8 cellular contexts compared by ENCODE assay signal in genomic region chr14:35121026-35121886, GRCh38. TPM values are rescaled to one million over a fixed set of nuclear protein-coding genes. Genes with fewer than 3 reads are reported as not detected.
DNase-seq lines count a peak whose midpoint lies in the region; ATAC-seq and TF ChIP-seq lines count a peak whose summit lies in the region.

No MANE protein-coding gene starts in this region.

- intact Hi-C loops in activated CD8-positive, alpha-beta T cell treated with anti-CD3 and anti-CD28 coated beads for 36 hours (cut with micrococcal nuclease), result loop anchor here (5.0 kb wide), 2 partner anchors 171 to 296 kb away; partner anchors contain the start of gene PSMA6
- intact Hi-C loops in sigmoid colon (cut with DNase I), result loop anchor here (5.0 to 10.0 kb wide), 6 partner anchors 74 to 406 kb away; partner anchors contain the start of genes CFL2, FAM177A1, PSMA6 and SRP54

- CTCF ChIA-PET in activated CD8-positive, alpha-beta T cell treated with anti-CD3 and anti-CD28 coated beads for 36 hours (lab: Charles Lee), result interaction anchor here (0.9 to 1.2 kb wide), 4 partner anchors 15 to 295 kb away, joined by 3 to 4 read pairs (median 3); no protein-coding TSS in a partner anchor

- DNase-seq in DMS53 treated with DMSO at 0.1 percent for 48 hours (lab: John Stamatoyannopoulos, UW; ENCODE audit: unreplicated experiment) (peak; percentile 28), sigmoid colon (no peak), NCI-H2196 treated with DMSO at 0.1 percent for 48 hours (lab: John Stamatoyannopoulos, UW; ENCODE audit: unreplicated experiment) (no peak), DMS153 (lab: John Stamatoyannopoulos, UW) (no peak), occipital lobe (lab: John Stamatoyannopoulos, UW) (no peak)
- DNase-seq in activated CD8-positive, alpha-beta T cell treated with anti-CD3 and anti-CD28 coated beads for 36 hours, result peak; percentile 28

- H3K27ac ChIP-seq in gastroesophageal sphincter (peak overlapping the region; percentile 91 to 96 (median 92)), sigmoid colon (peak overlapping the region; percentile 90 to 98 (median 94))

- WGBS in gastroesophageal sphincter (ENCODE audit: low coverage in 1 of 2), 2 donors, result 14 to 26% methylated on average over 21 to 22 of the region's 34 CpGs
- 7 to 20% methylated on average over 34 of the region's 34 CpGs for WGBS in sigmoid colon, 2 donors

- H3K27me3 ChIP-seq in gastroesophageal sphincter (no peaks in the 10 kb centered on the region), sigmoid colon (no peaks in the 10 kb centered on the region)

- H3K4me1 ChIP-seq in gastroesophageal sphincter, result peaks cover 0 to 73% (median 8%) of the 10 kb centered on the region in 3 donors
- H3K4me1 ChIP-seq in sigmoid colon, result peaks cover 0 to 41% (median 27%) of the 10 kb centered on the region in 4 donors

- H3K27me3 Mint-ChIP-seq in activated CD8-positive, alpha-beta T cell treated with anti-CD3 and anti-CD28 coated beads for 36 hours, result no peaks in the 10 kb centered on the region

- H3K36me3 ChIP-seq in gastroesophageal sphincter (peaks cover 0 to 11% of the 10 kb centered on the region in 2 donors), sigmoid colon (peaks cover 0 to 12% (median 0%) of the 10 kb centered on the region in 4 donors)

- H3K9me3 ChIP-seq in gastroesophageal sphincter (no peaks in the 10 kb centered on the region), sigmoid colon (no peaks in the 10 kb centered on the region)

- peak overlapping the region; percentile 84 for H3K4me3 Mint-ChIP-seq in activated CD8-positive, alpha-beta T cell treated with anti-CD3 and anti-CD28 coated beads for 36 hours

- peaks cover 61% of the 10 kb centered on the region for H3K4me1 Mint-ChIP-seq in activated CD8-positive, alpha-beta T cell treated with anti-CD3 and anti-CD28 coated beads for 36 hours (ENCODE audit: low read depth)

- TF ChIP-seq POLR2A in gastroesophageal sphincter (IDR thresholded peaks at IDR 0.05), result no peak
- TF ChIP-seq POLR2A in sigmoid colon (IDR thresholded peaks at IDR 0.05), result no peak

- peaks cover 31% of the 10 kb centered on the region for H3K36me3 Mint-ChIP-seq in activated CD8-positive, alpha-beta T cell treated with anti-CD3 and anti-CD28 coated beads for 36 hours (ENCODE audit: low read depth)

- peak overlapping the region; percentile 99 for H3K27ac Mint-ChIP-seq in activated CD8-positive, alpha-beta T cell treated with anti-CD3 and anti-CD28 coated beads for 36 hours

- H3K4me3 ChIP-seq in gastroesophageal sphincter, result peak overlapping the region; percentile 63 to 73
- H3K4me3 ChIP-seq in sigmoid colon, result peak overlapping the region; percentile 68 to 70 (median 69)

- no peak for TF ChIP-seq CTCF in activated CD8-positive, alpha-beta T cell treated with anti-CD3 and anti-CD28 coated beads for 36 hours (IDR thresholded peaks at IDR 0.05)
- no peak for TF ChIP-seq CTCF in gastroesophageal sphincter (IDR thresholded peaks at IDR 0.05)
- TF ChIP-seq CTCF in sigmoid colon (IDR thresholded peaks at IDR 0.05), result no peak

- H3K9me3 Mint-ChIP-seq in activated CD8-positive, alpha-beta T cell treated with anti-CD3 and anti-CD28 coated beads for 36 hours, result no peaks in the 10 kb centered on the region

- ATAC-seq in HG03159 (IDR thresholded peaks at IDR 0.05; ENCODE audit: unreplicated experiment) (peak; percentile 4), gastroesophageal sphincter (no peak)
- ATAC-seq in activated CD8-positive, alpha-beta T cell treated with anti-CD3 and anti-CD28 coated beads for 36 hours, result no peak

- TF ChIP-seq EP300 in gastroesophageal sphincter (IDR thresholded peaks at IDR 0.05), result no peak
- TF ChIP-seq EP300 in sigmoid colon (IDR thresholded peaks at IDR 0.05), result no peak

- POLR2A ChIA-PET in activated CD8-positive, alpha-beta T cell treated with anti-CD3 and anti-CD28 coated beads for 36 hours (lab: Charles Lee), result interaction anchor here (1.0 to 7.2 kb wide), 9 partner anchors 8 to 311 kb away, joined by 3 to 56 read pairs (median 5); partner anchors contain the start of genes FAM177A1 and NFKBIA

RNA-seq across cellular contexts. Expression of gene PPP2R3C, which starts 0.5 kb away (rescaled TPM):
- total RNA-seq in activated CD8-positive, alpha-beta T cell treated with anti-CD3 and anti-CD28 coated beads for 36 hours, result 10 to 100 TPM; 38.2 to 40.7 TPM
- 10 to 100 TPM; 29.3 to 44.9 (median 32.4) TPM for total RNA-seq in gastroesophageal sphincter
- 10 to 100 TPM; 25.3 to 44.3 (median 40.5) TPM for total RNA-seq in sigmoid colon
- polyA plus RNA-seq in sigmoid colon, result 10 to 100 TPM; 22.1 to 50.9 (median 45.6) TPM
- total RNA-seq in occipital lobe, result 64.7 TPM

RNA-seq across cellular contexts. Expression of gene PRORP, which starts 1.1 kb away (rescaled TPM):
- total RNA-seq in activated CD8-positive, alpha-beta T cell treated with anti-CD3 and anti-CD28 coated beads for 36 hours, result 10 to 100 TPM; 30.6 to 34.4 TPM
- total RNA-seq in gastroesophageal sphincter (10 to 100 TPM; 15.9 to 25.0 (median 17.5) TPM), sigmoid colon (10 to 100 TPM in 3 of 4 donors, 1 to 10 TPM in 1; 7.9 to 17.1 (median 13.6) TPM), occipital lobe (21.7 TPM)
- polyA plus RNA-seq in sigmoid colon, result 10 to 100 TPM; 11.4 to 26.0 (median 25.7) TPM

Comparison
In these comparisons a context has a peak if more than half of its experiments do, and no peak if none do; other contexts are left out.
1. DNase-seq: peak in DMS53 treated with DMSO at 0.1 percent for 48 hours (single experiment) and activated CD8-positive, alpha-beta T cell treated with anti-CD3 and anti-CD28 coated beads for 36 hours (single experiment); none in sigmoid colon (single experiment), NCI-H2196 treated with DMSO at 0.1 percent for 48 hours (single experiment), DMS153 (single experiment) and occipital lobe (single experiment).